14 cellular contexts compared by ENCODE assay signal in the genomic region with DNA sequence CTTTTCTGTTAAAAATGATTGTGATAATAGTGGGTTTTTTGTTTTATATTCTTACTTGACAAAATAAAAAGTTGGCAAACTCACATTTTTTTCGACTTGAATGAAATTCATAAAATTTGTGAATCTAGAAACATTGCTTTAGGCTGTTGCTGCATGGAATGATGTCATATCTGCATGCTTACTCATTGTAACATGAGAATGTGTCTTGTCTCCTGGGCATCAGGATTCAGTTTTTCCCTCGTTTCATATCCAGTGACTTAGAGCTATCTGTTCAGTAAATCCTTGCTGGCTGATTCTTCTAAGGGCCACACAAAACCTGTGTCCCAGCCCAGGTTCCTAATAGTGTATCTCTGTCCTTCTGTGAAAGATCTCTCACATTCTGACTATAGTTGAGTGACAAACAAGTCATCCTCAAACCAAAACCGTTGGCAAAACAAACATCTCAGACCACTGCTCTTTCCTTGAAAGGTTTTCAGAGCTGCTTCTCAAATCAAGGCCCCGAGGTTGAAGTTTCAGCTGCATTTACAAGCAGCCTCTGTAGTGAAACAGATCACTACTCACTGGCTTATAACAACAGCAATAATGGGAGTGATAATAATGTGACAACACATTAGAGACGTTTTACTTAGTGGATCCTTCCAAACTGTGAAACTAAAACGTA.
DNase-seq lines count a peak whose midpoint lies in the region; ATAC-seq, FAIRE-seq and TF ChIP-seq lines count a peak whose summit lies in the region.
"Had no signal": no experiment of that assay in that cellular context is flagged by ENCODE, and none has a peak within 500 bp of the region (broad histone marks: within the 10 kb centered on the region; RNA-seq: fewer than 3 reads in every experiment).

No MANE protein-coding gene starts in this region.

- H3K27me3 ChIP-seq in A673 (replicated peaks; ENCODE audit: insufficient read depth, low read depth, low read length, poor library complexity) (no peaks in the 10 kb centered on the region), brain microvascular endothelial cell (replicated peaks) (no peaks in the 10 kb centered on the region), gastroesophageal sphincter (no peaks in the 10 kb centered on the region), pancreas (no peaks in the 10 kb centered on the region)

- intact Hi-C loops in A673 (cut with micrococcal nuclease; ENCODE audit: unreplicated experiment) (no loop called here), pancreas (cut with DNase I) (no loop called here)

- H3K9me3 ChIP-seq in A673 (ENCODE audit: low read depth, low read length, poor library complexity, severe bottlenecking) (no peaks in the 10 kb centered on the region), gastroesophageal sphincter (peaks cover 0 to under 1% (median 0%) of the 10 kb centered on the region in 3 donors), pancreas (no peaks in the 10 kb centered on the region)

- no TSS peak for BruUV-seq in A673 (replicated peaks; lab: Mats Ljungman, UMichigan)

- POLR2A ChIA-PET in A673 (lab: Charles Lee; ENCODE audit: low non-redundant PET): no interaction called here

- H3K4me1 ChIP-seq in A673 (ENCODE audit: insufficient read depth, low read length, poor library complexity, severe bottlenecking) (no peaks in the 10 kb centered on the region), gastroesophageal sphincter (peaks cover 0 to 8% (median 0%) of the 10 kb centered on the region in 3 donors), pancreas (peaks cover 0 to 2% (median 0%) of the 10 kb centered on the region in 3 donors)

- FAIRE-seq in pancreas (lab: Jason Lieb, UNC): no peak

- ATAC-seq in gastroesophageal sphincter (no peak), pancreas (no peak), HG02571 (IDR thresholded peaks at IDR 0.05; ENCODE audit: unreplicated experiment) (no peak)

- no peak for TF ChIP-seq POLR2A in gastroesophageal sphincter (IDR thresholded peaks at IDR 0.05)

- TF ChIP-seq CTCF in A673 (conservative IDR thresholded peaks at IDR 0.05; ENCODE audit: low read depth, low read length): no peak
- no peak for TF ChIP-seq CTCF in brain microvascular endothelial cell (IDR thresholded peaks at IDR 0.05; ENCODE audit: low read depth, low read length, missing control alignments)
- TF ChIP-seq CTCF in gastroesophageal sphincter (IDR thresholded peaks at IDR 0.05): no peak
- TF ChIP-seq CTCF in pancreas (IDR thresholded peaks at IDR 0.05): no peak

- TF ChIP-seq EP300 in gastroesophageal sphincter (IDR thresholded peaks at IDR 0.05): no peak

- WGBS in gastroesophageal sphincter (ENCODE audit: low coverage in 1 of 2), 2 donors: 16 to 28% methylated on average over 5 to 6 of the region's 6 CpGs
- 20 to 26% methylated on average over 6 of the region's 6 CpGs for WGBS in pancreas, 2 donors

- H3K4me3 ChIP-seq in A673 (ENCODE audit: low read depth, low read length, poor library complexity, severe bottlenecking) (no peak overlapping the region), brain microvascular endothelial cell (ENCODE audit: low read depth, low read length) (no peak overlapping the region), gastroesophageal sphincter (no peak overlapping the region), pancreas (no peak overlapping the region)

- DNase-seq in A673 (ENCODE audit: low spot score): peak; percentile 19
- DNase-seq in HT1080 (ENCODE audit: low read depth): peak; percentile 63
- peak; percentile 87 for DNase-seq in brain microvascular endothelial cell
- DNase-seq in kidney tubule cell (ENCODE audit: low spot score): peak; percentile 52
- no peak for DNase-seq in pancreas
- DNase-seq in UCSD-AML1 (lab: John Stamatoyannopoulos, UW; ENCODE audit: unreplicated experiment): no peak
- DNase-seq: activated CD4-positive, alpha-beta T cell treated with anti-CD3 and anti-CD28 coated beads for 1 hour; activated naive CD4-positive, alpha-beta T cell; effector CD8-positive, alpha-beta T cell; NCI-H1694 treated with DMSO at 0.1 percent for 48 hours; stimulated activated CD4-positive, alpha-beta T cell treated with anti-CD3 and anti-CD28 coated beads, Interleukin-2, amount 100 ng/mL, for 48 hours had no signal

- no peaks in the 10 kb centered on the region for H3K36me3 ChIP-seq in A673 (ENCODE audit: insufficient read depth, low read length, poor library complexity, severe bottlenecking)
- no peaks in the 10 kb centered on the region for H3K36me3 ChIP-seq in brain microvascular endothelial cell (replicated peaks)
- no peaks in the 10 kb centered on the region for H3K36me3 ChIP-seq in gastroesophageal sphincter
- no peaks in the 10 kb centered on the region for H3K36me3 ChIP-seq in pancreas

- CTCF ChIA-PET in A673 (lab: Charles Lee): no interaction called here

- in situ Hi-C loops in brain microvascular endothelial cell (cut with HindIII; ENCODE audit: low pct_ligation_motif_present, low sequenced_read_pairs): no loop called here

- H3K27ac ChIP-seq in A673 (ENCODE audit: low read depth, low read length, poor library complexity, severe bottlenecking): no peak overlapping the region
- H3K27ac ChIP-seq in brain microvascular endothelial cell: peak overlapping the region; percentile 85
- H3K27ac ChIP-seq in gastroesophageal sphincter: peak overlapping the region in 1 of 4 donors; percentile 37
- no peak overlapping the region for H3K27ac ChIP-seq in pancreas
- H3K27ac ChIP-seq: C4-2B had no signal

Comparison
In these comparisons a context has a peak if more than half of its experiments do, and no peak if none do; other contexts are left out.
1. DNase-seq: peak in A673 (single experiment), HT1080 (single experiment), brain microvascular endothelial cell (single experiment) and kidney tubule cell (single experiment); none in pancreas (0 of 6) and UCSD-AML1 (single experiment).